ENCODE assay signal across 8 cellular contexts in genomic region chr18:21741511-21742322, GRCh38. TPM values are rescaled to one million over a fixed set of nuclear protein-coding genes. Genes with fewer than 3 reads are reported as not detected.
DNase-seq lines count a peak whose midpoint lies in the region; ATAC-seq and TF ChIP-seq lines count a peak whose summit lies in the region.

No MANE protein-coding gene starts in this region.

- DNase-seq in BJ (ENCODE audit: low read depth) (no peak), SK-N-MC (ENCODE audit: low read depth, low spot score) (no peak), breast epithelium (ENCODE audit: low spot score in 2 of 2) (no peak), kidney epithelial cell (ENCODE audit: low read depth) (no peak), SKM-1 treated with dmso at 0.1 percent for 144 hours (lab: John Stamatoyannopoulos, UW; ENCODE audit: unreplicated experiment) (no peak)
- peak; percentile 6 for DNase-seq in stimulated activated CD4-positive, alpha-beta T cell treated with anti-CD3 and anti-CD28 coated beads, Interleukin-2, amount 100 ng/mL, for 4 hours (ENCODE audit: low read depth)

- peak; percentile 23 for ATAC-seq in GM18909 (IDR thresholded peaks at IDR 0.05; ENCODE audit: poor library complexity, unreplicated experiment)
- peak; percentile 19 for ATAC-seq in HG03280 (IDR thresholded peaks at IDR 0.05; ENCODE audit: unreplicated experiment)

- H3K9ac ChIP-seq in SK-N-MC (ENCODE audit: insufficient read length): peak overlapping the region; percentile 96

- H3K4me3 ChIP-seq in BJ (ENCODE audit: low read depth, low read length): peak overlapping the region; percentile 97
- peak overlapping the region; percentile 98 for H3K4me3 ChIP-seq in SK-N-MC
- peak overlapping the region; percentile 84 to 97 (median 94) for H3K4me3 ChIP-seq in breast epithelium
- H3K4me3 ChIP-seq in kidney epithelial cell (ENCODE audit: low read depth, low read length): peak overlapping the region; percentile 89

- no peaks in the 10 kb centered on the region for H3K4me1 ChIP-seq in breast epithelium

- CTCF ChIA-PET in BJ (lab: Yijun Ruan, JAX): interaction anchor here (0.8 to 1.5 kb wide), 2 partner anchors 14 to 141 kb away, joined by 3 to 6 read pairs; partner anchors contain the start of gene ESCO1

- TF ChIP-seq CTCF in BJ (IDR thresholded peaks at IDR 0.05; ENCODE audit: insufficient read depth, low read depth, low read length) (no peak), breast epithelium (IDR thresholded peaks at IDR 0.05) (no peak), kidney epithelial cell (IDR thresholded peaks at IDR 0.05; ENCODE audit: insufficient read depth, low read length, poor library complexity, severe bottlenecking) (no peak)

- POLR2A ChIA-PET in BJ (lab: Charles Lee): no interaction called here

- H3K27ac ChIP-seq in SK-N-MC (no peak overlapping the region), breast epithelium (peak overlapping the region; percentile 98 to 99)

- intact Hi-C loops in breast epithelium (cut with DNase I; ENCODE audit: low total_unique reads): no loop called here

- H3K36me3 ChIP-seq in BJ (ENCODE audit: control insufficient read depth, insufficient read depth, low read length): no peaks in the 10 kb centered on the region
- H3K36me3 ChIP-seq in SK-N-MC (ENCODE audit: insufficient read depth, low read length): no peaks in the 10 kb centered on the region
- H3K36me3 ChIP-seq in breast epithelium: no peaks in the 10 kb centered on the region
- no peaks in the 10 kb centered on the region for H3K36me3 ChIP-seq in kidney epithelial cell (ENCODE audit: control insufficient read depth, insufficient read depth, low read length)

- TF ChIP-seq POLR2A in breast epithelium (IDR thresholded peaks at IDR 0.05): no peak

- H3K9me3 ChIP-seq in SK-N-MC (ENCODE audit: low read depth, low read length): no peaks in the 10 kb centered on the region
- no peaks in the 10 kb centered on the region for H3K9me3 ChIP-seq in breast epithelium

- H3K27me3 ChIP-seq in BJ (ENCODE audit: control insufficient read depth, insufficient read depth, low read length) (no peaks in the 10 kb centered on the region), breast epithelium (no peaks in the 10 kb centered on the region), kidney epithelial cell (ENCODE audit: control insufficient read depth, insufficient read depth, low read length) (no peaks in the 10 kb centered on the region)

RNA-seq across cellular contexts. Expression of gene MIB1, which starts 1.1 kb away (rescaled TPM):
- polyA plus RNA-seq in BJ (2011; rRNA removed): 10.0 and 18.7 TPM in 2 replicates
- polyA minus RNA-seq in BJ (2011; rRNA and poly(A)+ RNA removed): 37.7 and 38.7 TPM in 2 replicates
- total RNA-seq in breast epithelium (10 to 100 TPM; 35.0 to 55.2 (median 37.7) TPM), kidney epithelial cell (46.2 and 46.7 TPM in 2 replicates)

RNA-seq across cellular contexts. Expression of gene ABHD3, which starts 37.1 kb away (rescaled TPM):
- polyA plus RNA-seq in BJ (2011; rRNA removed): 2.8 and 3.3 TPM in 2 replicates
- polyA minus RNA-seq in BJ (2011; rRNA and poly(A)+ RNA removed): 2.1 and 2.7 TPM in 2 replicates
- 10 to 100 TPM; 12.6 to 16.2 (median 13.1) TPM for total RNA-seq in breast epithelium
- 13.7 and 18.4 TPM in 2 replicates for total RNA-seq in kidney epithelial cell
